ENCODE assay signal across 8 cellular contexts in genomic region chr14:68862954-68863594, GRCh38.
A peak's percentile ranks its signal among the peaks of the same experiment; 100 is the strongest.
DNase-seq lines count a peak whose midpoint lies in the region; ATAC-seq and TF ChIP-seq lines count a peak whose summit lies in the region.

No MANE protein-coding gene starts in this region.

- no peak for TF ChIP-seq EP300 in SK-N-SH (IDR thresholded peaks at IDR 0.05; ENCODE audit: borderline replicate concordance in 1 of 2, low read depth in 1 of 2, low read length in 1 of 2)

- H3K27ac ChIP-seq in SK-N-SH (ENCODE audit: low read depth in 2 of 2, low read length in 1 of 2) (no peak overlapping the region), heart left ventricle (no peak overlapping the region), prostate gland (no peak overlapping the region)

- DNase-seq in GF-D8 (lab: John Stamatoyannopoulos, UW), result peak; percentile 4
- peak; percentile 32 for DNase-seq in NCI-H1048 (lab: John Stamatoyannopoulos, UW)
- peak; percentile 79 for DNase-seq in SK-N-SH
- peak; percentile 67 for DNase-seq in activated naive CD4-positive, alpha-beta T cell treated with anti-CD3 and anti-CD28 coated beads, Interleukin-2, amount 50 U/mL, for 16 hours
- peak in 4 of 5 donors; percentile 73 to 80 (median 76) for DNase-seq in heart left ventricle
- DNase-seq in prostate gland (ENCODE audit: low spot score), result peak; percentile 72

- no peak overlapping the region; a peak in 1 of 4 replicates for H3K4me3 ChIP-seq in SK-N-SH (ENCODE audit: low read depth in 2 of 2, low read length in 1 of 2)
- no peak overlapping the region for H3K4me3 ChIP-seq in heart left ventricle
- H3K4me3 ChIP-seq in prostate gland, result no peak overlapping the region

- H3K79me2 ChIP-seq in SK-N-SH (ENCODE audit: insufficient read depth), result no peaks in the 10 kb centered on the region

- peak; percentile 88 for TF ChIP-seq RAD21 in SK-N-SH (IDR thresholded peaks at IDR 0.05; ENCODE audit: low read length)

- CTCF ChIA-PET in SK-N-SH (lab: Yijun Ruan, JAX), result interaction anchor here (0.6 to 6.2 kb wide), 61 partner anchors 9 to 1857 kb away, joined by 3 to 94 read pairs (median 4); partner anchors contain the start of gene ERH

- POLR2A ChIA-PET in SK-N-SH (lab: Yijun Ruan, JAX), result no interaction called here

- intact Hi-C loops in heart left ventricle (cut with DNase I) (loop anchor here (2.0 to 10.0 kb wide), 4 partner anchors 139 to 382 kb away; no protein-coding TSS in a partner anchor), prostate gland (cut with DNase I) (loop anchor here (2.0 kb wide), 1 partner anchor 244 kb away; no protein-coding TSS in a partner anchor)

- TF ChIP-seq CTCF in SK-N-SH (IDR thresholded peaks at IDR 0.05) (peak; percentile 84), heart left ventricle (IDR thresholded peaks at IDR 0.05) (peak; percentile 61 to 82 (median 73)), prostate gland (IDR thresholded peaks at IDR 0.05) (peak; percentile 51 to 76 (median 70))

- TF ChIP-seq POLR2A in heart left ventricle (IDR thresholded peaks at IDR 0.05) (no peak), prostate gland (IDR thresholded peaks at IDR 0.05) (no peak)

- H3K36me3 ChIP-seq in SK-N-SH (replicated peaks in 1 of 2; ENCODE audit: control insufficient read depth in 1 of 2, insufficient read depth in 2 of 2, low read length in 1 of 2) (peaks cover 0 to 27% of the 10 kb centered on the region in 2 experiments), heart left ventricle (no peaks in the 10 kb centered on the region), prostate gland (no peaks in the 10 kb centered on the region)

- no peak overlapping the region for H3K9ac ChIP-seq in SK-N-SH

- no peaks in the 10 kb centered on the region for H4K20me1 ChIP-seq in SK-N-SH (ENCODE audit: insufficient read depth)

- no peak overlapping the region for H3K4me2 ChIP-seq in SK-N-SH

- H3K9me2 ChIP-seq in SK-N-SH, result no peaks in the 10 kb centered on the region

- peaks cover 36% of the 10 kb centered on the region for H3F3A ChIP-seq in SK-N-SH (replicated peaks; ENCODE audit: insufficient read depth)

- peak; percentile 57 to 84 (median 79) for ATAC-seq in heart left ventricle
- no peak for ATAC-seq in GM21529 (IDR thresholded peaks at IDR 0.05; ENCODE audit: unreplicated experiment)
- ATAC-seq in GM18519 (IDR thresholded peaks at IDR 0.05; ENCODE audit: low FRiP score, unreplicated experiment), result no peak

- WGBS in SK-N-SH (ENCODE audit: low lambda C conversion rate), result 14% methylated on average over 2 of the region's 2 CpGs
- 0 to 2% (median 1%) methylated on average over 2 of the region's 2 CpGs for WGBS in heart left ventricle, 4 donors
- WGBS in prostate gland, result 0% methylated on average over 2 of the region's 2 CpGs

- H3K9me3 ChIP-seq in SK-N-SH (no peaks in the 10 kb centered on the region), heart left ventricle (peaks cover 0 to 16% (median 9%) of the 10 kb centered on the region in 12 donors), prostate gland (no peaks in the 10 kb centered on the region)

- H2AFZ ChIP-seq in SK-N-SH (ENCODE audit: low read depth), result no peak overlapping the region

- H3K27me3 ChIP-seq in SK-N-SH (ENCODE audit: insufficient read depth) (no peaks in the 10 kb centered on the region), heart left ventricle (no peaks in the 10 kb centered on the region), prostate gland (replicated peaks; ENCODE audit: insufficient read depth) (no peaks in the 10 kb centered on the region)

- no peaks in the 10 kb centered on the region for H3K4me1 ChIP-seq in SK-N-SH (ENCODE audit: control insufficient read depth in 1 of 2, insufficient read depth in 2 of 2, low read depth in 1 of 2, low read length in 1 of 2)
- H3K4me1 ChIP-seq in heart left ventricle, result no peaks in the 10 kb centered on the region
- no peaks in the 10 kb centered on the region for H3K4me1 ChIP-seq in prostate gland (replicated peaks)

TF ChIP-seq in SK-N-SH, 30 proteins besides CTCF, POLR2A, EP300 and RAD21 (continues in another document):
- TF ChIP-seq USF1 (IDR thresholded peaks at IDR 0.05; ENCODE audit: borderline replicate concordance, low read depth), result no peak
- TF ChIP-seq CHD2 (IDR thresholded peaks at IDR 0.05; ENCODE audit: low read length, partially characterized antibody), result peak; percentile 64
- no peak for TF ChIP-seq RFX5 (IDR thresholded peaks at IDR 0.05; ENCODE audit: low read length)
- no peak for TF ChIP-seq RXRA (IDR thresholded peaks at IDR 0.05; ENCODE audit: borderline replicate concordance, low read depth)
- TF ChIP-seq PBX3 (IDR thresholded peaks at IDR 0.05), result peak; percentile 4; the same call in 1 of the 2 replicates
- TF ChIP-seq RCOR1 (IDR thresholded peaks at IDR 0.05; ENCODE audit: low read length), result no peak
- TF ChIP-seq SIN3A (IDR thresholded peaks at IDR 0.05; ENCODE audit: borderline replicate concordance, low read depth, low read length), result no peak
- TF ChIP-seq USF2 (IDR thresholded peaks at IDR 0.05; ENCODE audit: borderline replicate concordance, low read depth, low read length), result no peak
- TF ChIP-seq FOXM1 (IDR thresholded peaks at IDR 0.05; ENCODE audit: low read depth), result no peak
- TF ChIP-seq MXI1 (IDR thresholded peaks at IDR 0.05; ENCODE audit: low read depth, low read length), result 0 out of 2 replicates have a peak, but pooled peaks have one; percentile 26
- TF ChIP-seq JUND (IDR thresholded peaks at IDR 0.05), result no peak
- TF ChIP-seq EZH2phosphoT487 (IDR thresholded peaks at IDR 0.05; ENCODE audit: borderline replicate concordance, low read depth), result no peak
- no peak for TF ChIP-seq IRF3 (IDR thresholded peaks at IDR 0.05; ENCODE audit: low read depth, low read length)
- no peak for TF ChIP-seq POLR2AphosphoS5 (IDR thresholded peaks at IDR 0.05; ENCODE audit: low read depth, low read length)
- TF ChIP-seq ELF1 (IDR thresholded peaks at IDR 0.05), result 0 out of 2 replicates have a peak, but pooled peaks have one; percentile 28
- TF ChIP-seq GATA2 (CRISPR knock-in tag; IDR thresholded peaks at IDR 0.05), result no peak
- no peak for TF ChIP-seq TEAD4 (IDR thresholded peaks at IDR 0.05; ENCODE audit: borderline replicate concordance, insufficient read depth)
- no peak for TF ChIP-seq FOXJ3 (CRISPR knock-in tag; IDR thresholded peaks at IDR 0.05)
- no peak for TF ChIP-seq NRF1 (IDR thresholded peaks at IDR 0.05; ENCODE audit: low read depth, low read length)
- peak; percentile 79 for TF ChIP-seq SMC3 (IDR thresholded peaks at IDR 0.05; ENCODE audit: low read depth, low read length)
- TF ChIP-seq TCF12 (IDR thresholded peaks at IDR 0.05), result no peak
- TF ChIP-seq YY1 (IDR thresholded peaks at IDR 0.05; ENCODE audit: low read depth), result no peak
- TF ChIP-seq MAX (IDR thresholded peaks at IDR 0.05; ENCODE audit: low read depth), result no peak
- TF ChIP-seq GABPA (IDR thresholded peaks at IDR 0.05; ENCODE audit: low read depth), result no peak

Comparison
In these comparisons a context has a peak if more than half of its experiments do, and no peak if none do; other contexts are left out.
1. DNase-seq: peak in every context shown above with its lines; median percentile 79 in SK-N-SH; 76 in heart left ventricle; 72 in prostate gland; 67 in activated naive CD4-positive, alpha-beta T cell treated with anti-CD3 and anti-CD28 coated beads, Interleukin-2, amount 50 U/mL, for 16 hours; 32 in NCI-H1048; 4 in GF-D8.
2. ATAC-seq: peak in heart left ventricle (4 of 4); none in GM21529 (single experiment) and GM18519 (single experiment).
3. Peak in every context shown above with its lines, with median percentiles within 50 percentile points of each other: CTCF ChIP-seq.